ENCODE assay signal across 12 cellular contexts in the genomic region with DNA sequence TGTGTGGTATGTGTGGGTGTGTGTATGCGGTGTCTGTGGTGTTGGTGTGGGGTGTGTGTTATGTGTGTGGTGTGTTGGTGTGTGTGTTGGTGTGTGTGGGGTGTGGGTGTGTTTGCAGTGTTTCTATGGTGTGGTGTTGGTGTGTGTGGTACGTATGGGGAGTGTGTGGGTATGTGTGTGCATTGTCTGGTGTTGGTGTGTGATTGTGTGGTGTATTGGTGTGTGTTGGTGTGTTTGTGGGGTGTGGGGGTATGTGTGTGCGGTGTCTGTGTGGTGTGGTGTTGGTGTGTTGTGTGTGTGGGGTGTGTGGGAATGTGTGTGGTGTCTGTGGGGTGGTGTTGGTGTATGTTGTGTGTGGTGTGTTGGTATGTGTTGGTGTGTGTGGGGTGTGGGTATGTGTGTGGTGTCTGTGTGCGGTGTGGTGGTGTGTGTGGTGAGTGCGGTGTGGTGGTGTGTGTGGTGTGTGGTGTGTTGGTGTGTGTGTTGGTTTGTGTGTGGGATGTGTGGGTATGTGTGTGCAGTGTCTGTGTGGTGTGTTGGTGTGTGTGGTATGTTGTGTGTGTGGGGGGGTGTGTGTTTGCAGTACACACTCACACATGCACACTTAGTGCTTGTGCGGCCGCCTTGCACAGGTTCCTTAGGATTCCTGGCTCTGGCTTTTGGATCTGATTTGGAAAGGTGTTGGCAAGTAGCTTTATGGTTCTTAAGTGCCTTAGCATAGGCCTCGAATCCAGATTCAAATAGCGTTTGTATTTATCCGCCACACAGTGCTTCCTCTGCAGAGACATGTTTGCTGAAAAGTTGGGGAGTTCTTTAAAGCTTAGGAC. TPM values are rescaled to one million over a fixed set of nuclear protein-coding genes. Genes with fewer than 3 reads are reported as not detected.
A peak's percentile ranks its signal among the peaks of the same experiment; 100 is the strongest.
DNase-seq lines count a peak whose midpoint lies in the region; ATAC-seq and TF ChIP-seq lines count a peak whose summit lies in the region.
"Had no signal": no experiment of that assay in that cellular context is flagged by ENCODE, and none has a peak within 500 bp of the region (broad histone marks: within the 10 kb centered on the region; RNA-seq: fewer than 3 reads in every experiment).

No MANE protein-coding gene starts in this region.

- H3K79me2 ChIP-seq in smooth muscle cell (ENCODE audit: low read depth), result peaks cover 49% of the 10 kb centered on the region

- H3K4me3 ChIP-seq in smooth muscle cell, result no peak overlapping the region

- DNase-seq in NCI-H345 (lab: John Stamatoyannopoulos, UW) (peak; percentile 43), NCI-H345 treated with DMSO at 0.1 percent for 48 hours (lab: John Stamatoyannopoulos, UW; ENCODE audit: unreplicated experiment) (no peak), RPMI7951 (ENCODE audit: low read depth) (peak; percentile 53), fibroblast of gingiva (ENCODE audit: low read depth) (peak; percentile 29), smooth muscle cell (lab: John Stamatoyannopoulos, UW; ENCODE audit: unreplicated experiment) (no peak), NCI-H1092 treated with DMSO at 0.1 percent for 48 hours (lab: John Stamatoyannopoulos, UW) (no peak)
- DNase-seq: activated T-cell treated with anti-CD3 and anti-CD28 coated beads, Interleukin-2, amount 50 U/mL, for 72 hours; cortex of kidney; NCI-H524; stimulated activated CD4-positive, alpha-beta T cell treated with anti-CD3 and anti-CD28 coated beads, Interleukin-4, amount 100 ng/mL, for 24 hours had no signal

- H3K9me3 ChIP-seq in smooth muscle cell (replicated peaks; ENCODE audit: low read depth), result no peaks in the 10 kb centered on the region

- H3K4me2 ChIP-seq in smooth muscle cell, result no peak overlapping the region

- no peaks in the 10 kb centered on the region for H3K36me3 ChIP-seq in smooth muscle cell (ENCODE audit: low read depth)

- peaks cover 4% of the 10 kb centered on the region for H3K4me1 ChIP-seq in smooth muscle cell (ENCODE audit: low read depth)

- ATAC-seq in GM21825 (IDR thresholded peaks at IDR 0.05; ENCODE audit: unreplicated experiment), result no peak
- no peak for ATAC-seq in HG02642 (IDR thresholded peaks at IDR 0.05; ENCODE audit: poor library complexity, unreplicated experiment)

- peaks cover 66% of the 10 kb centered on the region for H3F3A ChIP-seq in smooth muscle cell (ENCODE audit: low read depth)

- H3K27me3 ChIP-seq in smooth muscle cell (ENCODE audit: low read depth), result no peaks in the 10 kb centered on the region

- H2AFZ ChIP-seq in smooth muscle cell (ENCODE audit: low read depth), result no peak overlapping the region

- no peak for TF ChIP-seq CTCF in smooth muscle cell (IDR thresholded peaks at IDR 0.05; ENCODE audit: borderline replicate concordance, insufficient read depth, poor library complexity, severe bottlenecking)

- H4K20me1 ChIP-seq in smooth muscle cell (ENCODE audit: low read depth), result peaks cover 28% of the 10 kb centered on the region

- H3K27ac ChIP-seq in smooth muscle cell (ENCODE audit: low read depth), result peak overlapping the region; percentile 76

- H3K9ac ChIP-seq in smooth muscle cell (ENCODE audit: low read depth), result no peak overlapping the region

- WGBS in smooth muscle cell (ENCODE audit: low lambda C conversion rate), result 91% methylated on average over 10 of the region's 10 CpGs

RNA-seq across cellular contexts. Expression of a gene that starts 16.4 kb away (rescaled TPM):
- 2.6 and 3.8 TPM in 2 replicates for total RNA-seq in RPMI7951 (2014; rRNA removed; shearing (Covaris generic))
- total RNA-seq in smooth muscle cell, result 7.6 and 11.8 TPM in 2 replicates
- 15.3 and 24.7 TPM in 2 replicates for polyA plus RNA-seq in smooth muscle cell

Comparison
In these comparisons a context has a peak if more than half of its experiments do, and no peak if none do; other contexts are left out.
1. DNase-seq: peak in NCI-H345 (single experiment), RPMI7951 (single experiment) and fibroblast of gingiva (single experiment); none in NCI-H345 treated with DMSO at 0.1 percent for 48 hours (single experiment), smooth muscle cell (single experiment) and NCI-H1092 treated with DMSO at 0.1 percent for 48 hours (single experiment).